In genomic region chr3:81395739-81396138, GRCh38 we compare ENCODE assay signal across 13 cellular contexts.
DNase-seq lines count a peak whose midpoint lies in the region; ATAC-seq and TF ChIP-seq lines count a peak whose summit lies in the region.
"Had no signal": no experiment of that assay in that cellular context is flagged by ENCODE, and none has a peak within 500 bp of the region (broad histone marks: within the 10 kb centered on the region; RNA-seq: fewer than 3 reads in every experiment).

No MANE protein-coding gene starts in this region.

- H3K27me3 ChIP-seq in brain microvascular endothelial cell (replicated peaks), result no peaks in the 10 kb centered on the region
- H3K27me3 ChIP-seq: cardiac muscle cell, SJSA1 had no signal

- in situ Hi-C loops in brain microvascular endothelial cell (cut with HindIII; ENCODE audit: low pct_ligation_motif_present, low sequenced_read_pairs), result no loop called here

- no peak overlapping the region for H3K27ac ChIP-seq in brain microvascular endothelial cell
- H3K27ac ChIP-seq: C4-2B, cardiac muscle cell, SJSA1 had no signal

- DNase-seq in NCI-H446 treated with DMSO at 0.1 percent for 48 hours (lab: John Stamatoyannopoulos, UW), result peak; percentile 43
- no peak for DNase-seq in brain microvascular endothelial cell
- DNase-seq in myocyte (ENCODE audit: low read depth), result peak; percentile 10
- DNase-seq in activated gamma-delta T cell (lab: John Stamatoyannopoulos, UW), result no peak
- DNase-seq in ureter (ENCODE audit: low spot score), result no peak
- DNase-seq in occipital lobe (lab: John Stamatoyannopoulos, UW), result no peak
- DNase-seq: activated naive CD4-positive, alpha-beta T cell treated with anti-CD3 and anti-CD28 coated beads, Interleukin-2, amount 50 U/mL, for 16 hours; stimulated activated naive CD8-positive, alpha-beta T cell treated with anti-CD3 and anti-CD28 coated beads, Interleukin-15, amount 100 ng/mL, for 72 hours had no signal

- no peak overlapping the region for H3K4me3 ChIP-seq in brain microvascular endothelial cell (ENCODE audit: low read depth, low read length)
- H3K4me3 ChIP-seq: cardiac muscle cell, SJSA1 had no signal

- ATAC-seq in GM19035 (IDR thresholded peaks at IDR 0.05; ENCODE audit: unreplicated experiment), result no peak
- ATAC-seq: stimulated activated naive CD8-positive, alpha-beta T cell treated with anti-CD3 and anti-CD28 coated beads, Interleukin-15, amount 100 ng/mL, for 72 hours had no signal

- no peaks in the 10 kb centered on the region for H3K36me3 ChIP-seq in brain microvascular endothelial cell (replicated peaks)
- H3K36me3 ChIP-seq: cardiac muscle cell, SJSA1 had no signal

- peak; percentile 27; the same call in 1 of the 2 replicates for TF ChIP-seq CTCF in GM12874 (IDR thresholded peaks at IDR 0.05; ENCODE audit: insufficient read depth, low read depth, low read length)
- peak; percentile 13 for TF ChIP-seq CTCF in brain microvascular endothelial cell (IDR thresholded peaks at IDR 0.05; ENCODE audit: low read depth, low read length, missing control alignments)

Comparison
In these comparisons a context has a peak if more than half of its experiments do, and no peak if none do; other contexts are left out.
1. DNase-seq: peak in NCI-H446 treated with DMSO at 0.1 percent for 48 hours (single experiment) and myocyte (single experiment); none in brain microvascular endothelial cell (single experiment), activated gamma-delta T cell (single experiment), ureter (single experiment) and occipital lobe (single experiment).